In genomic region chr9:75960561-75960960, GRCh38 we compare ENCODE assay signal across 27 cellular contexts.
DNase-seq lines count a peak whose midpoint lies in the region; ATAC-seq and TF ChIP-seq lines count a peak whose summit lies in the region.
"Had no signal": no experiment of that assay in that cellular context is flagged by ENCODE, and none has a peak within 500 bp of the region (broad histone marks: within the 10 kb centered on the region; RNA-seq: fewer than 3 reads in every experiment).

No MANE protein-coding gene starts in this region.

- no peaks in the 10 kb centered on the region for H3K36me3 ChIP-seq in neuron (ENCODE audit: insufficient read depth, low read length)

- no peaks in the 10 kb centered on the region for H3K27me3 ChIP-seq in neuron (ENCODE audit: insufficient read depth, low read length)

- intact Hi-C loops in Calu3 (cut with micrococcal nuclease; ENCODE audit: unreplicated experiment): loop anchor here (5.0 kb wide), 1 partner anchor 68 kb away; the partner anchor contains the start of gene PCSK5

- peaks cover 11% of the 10 kb centered on the region for H3K4me1 ChIP-seq in neuron (ENCODE audit: insufficient read depth, low read length)

- CTCF ChIA-PET in Calu3 (lab: Charles Lee) (interaction anchor here (1.4 kb wide), 1 partner anchor 14 kb away, joined by 3 read pairs; no protein-coding TSS in a partner anchor), WTC11 (lab: Charles Lee) (no interaction called here)

- peak overlapping the region; percentile 39 for H3K27ac Mint-ChIP-seq in Calu3 (ENCODE audit: unreplicated experiment)
- peak overlapping the region; percentile 40 for H3K27ac Mint-ChIP-seq in glutamatergic neuron (ENCODE audit: unreplicated experiment)
- no peak overlapping the region for H3K27ac Mint-ChIP-seq in WTC11
- H3K27ac Mint-ChIP-seq: activated B cell treated with CpG ODN at 0.5 μM for 24 hours; activated naive CD8-positive, alpha-beta T cell treated with anti-CD3 and anti-CD28 coated beads, Interleukin-2, amount 10 ng/mL, durations not matched to agents 7 days and 5 days; immature natural killer cell; naive B cell; stimulated activated memory B cell treated with anti-CD40 and anti-IgM and Interleukin-4, amounts not matched to agents 10 μg/mL and 1 μg/mL and 100 μg/mL, for 72 hours; type B pancreatic cell had no signal

- H3K4me1 Mint-ChIP-seq in Calu3 (ENCODE audit: low read depth, unreplicated experiment) (peaks cover 43% of the 10 kb centered on the region), glutamatergic neuron (ENCODE audit: low read depth, unreplicated experiment) (peaks cover 6% of the 10 kb centered on the region), WTC11 (peaks cover 39% of the 10 kb centered on the region)
- H3K4me1 Mint-ChIP-seq: activated B cell treated with CpG ODN at 0.5 μM for 24 hours; naive B cell; stimulated activated memory B cell treated with anti-CD40 and anti-IgM and Interleukin-4, amounts not matched to agents 10 μg/mL and 1 μg/mL and 100 μg/mL, for 72 hours had no signal

- H3K4me3 Mint-ChIP-seq in Calu3 (ENCODE audit: low read depth, unreplicated experiment): no peak overlapping the region
- no peak overlapping the region for H3K4me3 Mint-ChIP-seq in glutamatergic neuron (ENCODE audit: unreplicated experiment)
- H3K4me3 Mint-ChIP-seq in WTC11: no peak overlapping the region
- H3K4me3 Mint-ChIP-seq: activated B cell treated with CpG ODN at 0.5 μM for 24 hours; activated naive CD8-positive, alpha-beta T cell treated with anti-CD3 and anti-CD28 coated beads, Interleukin-2, amount 10 ng/mL, durations not matched to agents 7 days and 5 days; immature natural killer cell; naive B cell; stimulated activated memory B cell treated with anti-CD40 and anti-IgM and Interleukin-4, amounts not matched to agents 10 μg/mL and 1 μg/mL and 100 μg/mL, for 72 hours; type B pancreatic cell had no signal

- DNase-seq in Calu3: no peak
- DNase-seq in NCI-H1105 treated with DMSO at 0.1 percent for 48 hours (lab: John Stamatoyannopoulos, UW): peak; percentile 60
- no peak for DNase-seq in glutamatergic neuron
- DNase-seq in SIG-M5 (lab: John Stamatoyannopoulos, UW): no peak
- no peak for DNase-seq in COR-L47 (lab: John Stamatoyannopoulos, UW)
- DNase-seq in WTC11 (ENCODE audit: low spot score): no peak
- DNase-seq: activated B cell treated with CpG ODN at 0.5 μM for 24 hours; activated CD4-positive, alpha-beta T cell treated with anti-CD3 and anti-CD28 coated beads, Interleukin-2, amount 50 U/mL, for 1 hour; activated gamma-delta T cell treated with Interleukin-2 at 50 U/mL for 16 hours; activated naive CD8-positive, alpha-beta T cell treated with anti-CD3 and anti-CD28 coated beads, Interleukin-2, amount 10 ng/mL, durations not matched to agents 7 days and 5 days; activated T-cell treated with anti-CD3 and anti-CD28 coated beads, Interleukin-2, amount 50 U/mL, for 1 hour; aorta; DMS79 treated with DMSO at 0.1 percent for 48 hours; GDM1; H7; immature natural killer cell; MM.1S; naive B cell; NCI-H1436 treated with DMSO at 0.1 percent for 48 hours; NCI-H2171; NCI-H774; SK-N-SH had no signal

- H3K4me3 ChIP-seq in neuron (ENCODE audit: low read length): no peak overlapping the region
- H3K4me3 ChIP-seq: skin epidermis had no signal

- no TSS peak for BruUV-seq in Calu3 (replicated peaks; lab: Mats Ljungman, UMichigan)

- H3K9me3 ChIP-seq in neuron (ENCODE audit: low read length): no peaks in the 10 kb centered on the region
- H3K9me3 ChIP-seq: SK-N-SH had no signal

- H3K27me3 Mint-ChIP-seq in Calu3 (ENCODE audit: unreplicated experiment): no peaks in the 10 kb centered on the region
- H3K27me3 Mint-ChIP-seq in glutamatergic neuron (ENCODE audit: unreplicated experiment): no peaks in the 10 kb centered on the region
- no peaks in the 10 kb centered on the region for H3K27me3 Mint-ChIP-seq in WTC11 (ENCODE audit: low read depth)
- H3K27me3 Mint-ChIP-seq: activated B cell treated with CpG ODN at 0.5 μM for 24 hours; activated naive CD8-positive, alpha-beta T cell treated with anti-CD3 and anti-CD28 coated beads, Interleukin-2, amount 10 ng/mL, durations not matched to agents 7 days and 5 days; naive B cell; stimulated activated memory B cell treated with anti-CD40 and anti-IgM and Interleukin-4, amounts not matched to agents 10 μg/mL and 1 μg/mL and 100 μg/mL, for 72 hours; type B pancreatic cell had no signal

- H3K9me3 Mint-ChIP-seq in Calu3 (ENCODE audit: low read depth, unreplicated experiment): no peaks in the 10 kb centered on the region
- peaks cover 4% of the 10 kb centered on the region for H3K9me3 Mint-ChIP-seq in glutamatergic neuron (ENCODE audit: unreplicated experiment)
- H3K9me3 Mint-ChIP-seq in WTC11: no peaks in the 10 kb centered on the region
- H3K9me3 Mint-ChIP-seq: activated B cell treated with CpG ODN at 0.5 μM for 24 hours; activated naive CD8-positive, alpha-beta T cell treated with anti-CD3 and anti-CD28 coated beads, Interleukin-2, amount 10 ng/mL, durations not matched to agents 7 days and 5 days; immature natural killer cell; naive B cell; type B pancreatic cell had no signal

- TF ChIP-seq CTCF in Calu3 (IDR thresholded peaks at IDR 0.05; ENCODE audit: unreplicated experiment) (no peak), glutamatergic neuron (IDR thresholded peaks at IDR 0.05; ENCODE audit: partially characterized antibody, unreplicated experiment) (no peak), WTC11 (IDR thresholded peaks at IDR 0.05) (no peak)

- H2AFZ ChIP-seq in neuron (ENCODE audit: low read depth, low read length): peak overlapping the region; percentile 39

- POLR2A ChIA-PET in WTC11 (lab: Charles Lee): interaction anchor here (1.1 kb wide), 1 partner anchor 14 kb away, joined by 3 read pairs; no protein-coding TSS in a partner anchor

- ATAC-seq in WTC11: no peak
- ATAC-seq: HepG2; stimulated activated memory B cell treated with anti-CD40 and anti-IgM and Interleukin-4, amounts not matched to agents 10 μg/mL and 1 μg/mL and 100 μg/mL, for 72 hours had no signal

- H3K36me3 Mint-ChIP-seq in Calu3 (ENCODE audit: insufficient read depth, unreplicated experiment) (peaks cover 10% of the 10 kb centered on the region), glutamatergic neuron (ENCODE audit: unreplicated experiment) (no peaks in the 10 kb centered on the region), WTC11 (no peaks in the 10 kb centered on the region)
- H3K36me3 Mint-ChIP-seq: naive B cell; stimulated activated memory B cell treated with anti-CD40 and anti-IgM and Interleukin-4, amounts not matched to agents 10 μg/mL and 1 μg/mL and 100 μg/mL, for 72 hours; type B pancreatic cell had no signal

TF ChIP-seq in WTC11, 78 proteins besides CTCF, POLR2A, EP300 and RAD21:
- no peak for TF ChIP-seq TCF7 (CRISPR knock-in tag; IDR thresholded peaks at IDR 0.05; ENCODE audit: low read depth)
- TF ChIP-seq ZNF512 (CRISPR knock-in tag; IDR thresholded peaks at IDR 0.05; ENCODE audit: borderline replicate concordance): no peak
- no peak for TF ChIP-seq HMGA2 (CRISPR knock-in tag; IDR thresholded peaks at IDR 0.05)
- no peak for TF ChIP-seq ZBTB21 (CRISPR knock-in tag; IDR thresholded peaks at IDR 0.05; ENCODE audit: borderline replicate concordance)
- no peak for TF ChIP-seq NR3C1 (CRISPR knock-in tag; conservative IDR thresholded peaks at IDR 0.05; ENCODE audit: low read depth)
- TF ChIP-seq TEAD4 (CRISPR knock-in tag; IDR thresholded peaks at IDR 0.05): no peak
- TF ChIP-seq ZNF121 (CRISPR knock-in tag; IDR thresholded peaks at IDR 0.05): no peak
